ENCODE assay signal across 15 cellular contexts in genomic region chr22:44383071-44383575, GRCh38.
"Had no signal": no experiment of that assay in that cellular context is flagged by ENCODE, and none has a peak within 500 bp of the region (broad histone marks: within the 10 kb centered on the region; RNA-seq: fewer than 3 reads in every experiment).

No MANE protein-coding gene starts in this region.

- H3K9me3 Mint-ChIP-seq: activated CD4-positive, alpha-beta T cell treated with anti-CD3 and anti-CD28 coated beads, Interleukin-2, amount 10 ng/mL, durations not matched to agents 7 days and 5 days; T-helper 1 cell treated with Interleukin-12 subunit alpha and Interleukin-12 subunit beta and Interleukin-4 antibody, amounts not matched to agents 30 μg/mL and 1 μg/mL, for 36 hours had no signal

- H3K4me1 Mint-ChIP-seq: activated CD4-positive, alpha-beta T cell treated with anti-CD3 and anti-CD28 coated beads, Interleukin-2, amount 10 ng/mL, durations not matched to agents 7 days and 5 days; endodermal cell; stimulated activated naive B cell treated with anti-CD40 and anti-IgM and Interleukin-4, amounts not matched to agents 10 μg/mL and 1 μg/mL and 100 μg/mL, for 72 hours had no signal

- H3K4me3 ChIP-seq: body of pancreas, colonic mucosa, thyroid gland had no signal

- H3K27me3 ChIP-seq: body of pancreas, colonic mucosa, thyroid gland had no signal

- H3K36me3 ChIP-seq: colonic mucosa, thyroid gland had no signal

- DNase-seq: activated CD4-positive, alpha-beta T cell treated with anti-CD3 and anti-CD28 coated beads, Interleukin-2, amount 10 ng/mL, durations not matched to agents 7 days and 5 days; activated CD8-positive, alpha-beta memory T cell treated with anti-CD3 and anti-CD28 coated beads, Interleukin-2, amount 50 U/mL, for 4 hours; activated naive CD4-positive, alpha-beta T cell treated with anti-CD3 and anti-CD28 coated beads for 36 hours; activated T-cell treated with anti-CD3 and anti-CD28 coated beads, Interleukin-2, amount 50 U/mL, for 4 hours; body of pancreas; colonic mucosa; foreskin keratinocyte; stimulated activated naive B cell treated with anti-CD40 and anti-IgM and Interleukin-4, amounts not matched to agents 10 μg/mL and 1 μg/mL and 100 μg/mL, for 72 hours; thyroid gland had no signal

- H3K4me1 ChIP-seq: body of pancreas, colonic mucosa, foreskin keratinocyte, thyroid gland had no signal

- H3K27ac ChIP-seq: body of pancreas, colonic mucosa, foreskin keratinocyte, thyroid gland had no signal

- H3K9me3 ChIP-seq: body of pancreas, colonic mucosa, thyroid gland had no signal

- H3K27ac Mint-ChIP-seq: activated CD4-positive, alpha-beta T cell treated with anti-CD3 and anti-CD28 coated beads, Interleukin-2, amount 10 ng/mL, durations not matched to agents 7 days and 5 days; activated naive CD4-positive, alpha-beta T cell treated with anti-CD3 and anti-CD28 coated beads for 36 hours; endodermal cell; stimulated activated naive B cell treated with anti-CD40 and anti-IgM and Interleukin-4, amounts not matched to agents 10 μg/mL and 1 μg/mL and 100 μg/mL, for 72 hours; T-helper 1 cell treated with Interleukin-12 subunit alpha and Interleukin-12 subunit beta and Interleukin-4 antibody, amounts not matched to agents 30 μg/mL and 1 μg/mL, for 36 hours had no signal

- ATAC-seq: activated CD4-positive, CD25-positive, alpha-beta regulatory T cell treated with anti-CD3 and anti-CD28 coated beads, Interleukin-2, amount 50 U/mL, for 24 hours; activated T-cell treated with anti-CD3 and anti-CD28 coated beads, Interleukin-2, amount 50 U/mL, for 4 hours; body of pancreas; foreskin keratinocyte; sciatic nerve; stimulated activated naive B cell treated with anti-CD40 and anti-IgM and Interleukin-4, amounts not matched to agents 10 μg/mL and 1 μg/mL and 100 μg/mL, for 72 hours had no signal

- FAIRE-seq: kidney had no signal

- H3K4me3 Mint-ChIP-seq: activated CD4-positive, alpha-beta T cell treated with anti-CD3 and anti-CD28 coated beads, Interleukin-2, amount 10 ng/mL, durations not matched to agents 7 days and 5 days; activated naive CD4-positive, alpha-beta T cell treated with anti-CD3 and anti-CD28 coated beads for 36 hours; activated T-cell treated with anti-CD3 and anti-CD28 coated beads, Interleukin-2, amount 50 U/mL, for 4 hours; central memory CD8-positive, alpha-beta T cell; endodermal cell; stimulated activated naive B cell treated with anti-CD40 and anti-IgM and Interleukin-4, amounts not matched to agents 10 μg/mL and 1 μg/mL and 100 μg/mL, for 72 hours; T-helper 1 cell treated with Interleukin-12 subunit alpha and Interleukin-12 subunit beta and Interleukin-4 antibody, amounts not matched to agents 30 μg/mL and 1 μg/mL, for 36 hours had no signal
